ENCODE assay signal across 1 cellular context in genomic region chr10:112716924-112717348, GRCh38.
TF ChIP-seq lines count a peak whose summit lies in the region.

No MANE protein-coding gene starts in this region.

TF ChIP-seq in HepG2, 621 proteins besides CTCF, POLR2A, EP300 and RAD21 (continued from another document and continues in another):
- TF ChIP-seq ZNF318 (CRISPR knock-in tag; IDR thresholded peaks at IDR 0.05) (no peak), ZBTB49 (CRISPR knock-in tag; IDR thresholded peaks at IDR 0.05; ENCODE audit: borderline replicate concordance) (no peak), HOXA9 (CRISPR knock-in tag; IDR thresholded peaks at IDR 0.05; ENCODE audit: borderline replicate concordance) (no peak), ZNF263 (CRISPR knock-in tag; IDR thresholded peaks at IDR 0.05) (no peak), MNT (IDR thresholded peaks at IDR 0.05) (no peak), MTF1 (CRISPR knock-in tag; IDR thresholded peaks at IDR 0.05) (no peak), NR1H2 (CRISPR knock-in tag; IDR thresholded peaks at IDR 0.05; ENCODE audit: borderline replicate concordance, low read depth) (no peak), ZNF281 (CRISPR knock-in tag; IDR thresholded peaks at IDR 0.05; ENCODE audit: borderline replicate concordance) (no peak; the same call in 1 of the 2 replicates), ZNF101 (CRISPR knock-in tag; IDR thresholded peaks at IDR 0.05; ENCODE audit: borderline replicate concordance, low read depth) (no peak), CBX5 (CRISPR knock-in tag; IDR thresholded peaks at IDR 0.05; ENCODE audit: borderline replicate concordance) (peak; percentile 43; the same call in 1 of the 2 replicates), GMEB2 (CRISPR knock-in tag; IDR thresholded peaks at IDR 0.05; ENCODE audit: low read depth) (no peak), ARID5B (CRISPR knock-in tag; IDR thresholded peaks at IDR 0.05) (peak; percentile 97), ATF7-NPFF (CRISPR knock-in tag; IDR thresholded peaks at IDR 0.05; ENCODE audit: low read depth) (no peak), ZSCAN29 (CRISPR knock-in tag; conservative IDR thresholded peaks at IDR 0.05) (no peak), ZZZ3 (CRISPR knock-in tag; IDR thresholded peaks at IDR 0.05; ENCODE audit: borderline replicate concordance) (no peak), ZBTB44 (CRISPR knock-in tag; IDR thresholded peaks at IDR 0.05) (no peak), GPBP1L1 (CRISPR knock-in tag; IDR thresholded peaks at IDR 0.05) (no peak), DDIT3 (CRISPR knock-in tag; IDR thresholded peaks at IDR 0.05) (no peak), SOX6 (IDR thresholded peaks at IDR 0.05) (no peak), SOX6 (CRISPR knock-in tag; IDR thresholded peaks at IDR 0.05) (peak; percentile 95), ZNF737 (CRISPR knock-in tag; IDR thresholded peaks at IDR 0.05; ENCODE audit: borderline replicate concordance) (no peak)
